Comparison of ENCODE assay signal across 28 cellular contexts in the genomic region with DNA sequence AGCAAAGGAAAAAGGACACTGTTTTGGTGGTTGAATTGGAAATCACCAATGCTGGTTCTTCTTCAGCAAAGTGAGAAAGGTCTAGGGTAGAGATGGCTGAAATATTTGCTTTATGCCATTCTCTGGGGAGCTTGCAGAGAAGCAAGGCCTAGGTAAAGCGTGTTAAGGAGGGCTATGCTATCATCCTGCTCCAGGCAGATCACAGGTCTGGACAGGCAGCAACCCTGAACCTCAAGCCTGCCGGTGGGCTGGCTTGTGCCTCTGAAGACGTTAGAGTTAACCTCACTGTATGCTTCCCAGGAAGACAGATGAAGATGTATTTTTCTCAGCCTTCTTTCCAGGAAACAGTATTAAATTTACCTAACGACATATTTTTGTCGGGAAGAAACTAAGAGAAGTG.
"Had no signal": no experiment of that assay in that cellular context is flagged by ENCODE, and none has a peak within 500 bp of the region (broad histone marks: within the 10 kb centered on the region; RNA-seq: fewer than 3 reads in every experiment).

No MANE protein-coding gene starts in this region.

- H3K9me3 ChIP-seq: left lung, lower lobe of right lung, mucosa of descending colon, pancreas, prostate gland, stomach, testis, thyroid gland, transverse colon, upper lobe of left lung, vagina had no signal

- H3K4me3 ChIP-seq: left lung, lower lobe of right lung, mucosa of descending colon, pancreas, prostate gland, skin epidermis, stomach, testis, thyroid gland, transverse colon, upper lobe of left lung, vagina had no signal

- H3K27ac ChIP-seq: left lung, lower lobe of right lung, pancreas, prostate gland, stomach, testis, thyroid gland, transverse colon, upper lobe of left lung, vagina had no signal

- H3K4me1 ChIP-seq: left lung, lower lobe of right lung, pancreas, prostate gland, stomach, testis, thyroid gland, transverse colon, upper lobe of left lung, vagina had no signal

- FAIRE-seq: pancreas had no signal

- H3K36me3 ChIP-seq: left lung, lower lobe of right lung, pancreas, prostate gland, stomach, thyroid gland, transverse colon, upper lobe of left lung, vagina had no signal

- ATAC-seq: left colon; left lung; lower lobe of right lung; mucosa of descending colon; naive thymus-derived CD4-positive, alpha-beta T cell; natural killer cell treated with Interleukin-12 subunit alpha and Interleukin-12 subunit beta and Interleukin-15 and Interleukin-18, amount 100 ng/mL, for 72 hours; pancreas; right cardiac atrium; sciatic nerve; stimulated activated naive B cell treated with anti-CD40 and anti-IgM and Interleukin-4, amounts not matched to agents 10 μg/mL and 1 μg/mL and 100 μg/mL, for 72 hours; stimulated activated naive CD8-positive, alpha-beta T cell treated with anti-CD3 and anti-CD28 coated beads, Interleukin-15, Interleukin-2, amounts not matched to agents 100 U/mL and 50 U/mL, for 24 hours had no signal

- H3K27me3 ChIP-seq: left lung, pancreas, stomach, testis, thyroid gland, transverse colon, upper lobe of left lung, vagina had no signal

- DNase-seq: hippocampal formation; kidney; left colon; lower lobe of right lung; midbrain; mucosa of descending colon; naive thymus-derived CD4-positive, alpha-beta T cell; pancreas; posterior cingulate gyrus; retina; right cardiac atrium; stimulated activated CD4-positive, alpha-beta T cell treated with anti-CD3 and anti-CD28 coated beads, Interleukin-12 subunit alpha, Interleukin-12 subunit beta, amount 100 ng/mL, for 4 hours; stimulated activated CD4-positive, alpha-beta T cell treated with anti-CD3 and anti-CD28 coated beads, Interleukin-15, amount 100 ng/mL, for 24 hours; stimulated activated CD4-positive, alpha-beta T cell treated with anti-CD3 and anti-CD28 coated beads, Interleukin-2, amount 100 ng/mL, for 24 hours; stimulated activated CD4-positive, alpha-beta T cell treated with anti-CD3 and anti-CD28 coated beads, Interleukin-4, amount 100 ng/mL, for 1 hour; stimulated activated naive B cell treated with anti-CD40 and anti-IgM and Interleukin-4, amounts not matched to agents 10 μg/mL and 1 μg/mL and 100 μg/mL, for 72 hours; stimulated activated naive CD8-positive, alpha-beta T cell treated with anti-CD3 and anti-CD28 coated beads, Interleukin-15, Interleukin-2, amounts not matched to agents 100 U/mL and 50 U/mL, for 24 hours; stomach; testis; thyroid gland; transverse colon; upper lobe of left lung had no signal
